In genomic region chr17:51516924-51517323, GRCh38 we compare ENCODE assay signal across 1 cellular context.
TF ChIP-seq lines count a peak whose summit lies in the region.

No MANE protein-coding gene starts in this region.

TF ChIP-seq in HepG2, 621 proteins besides CTCF, POLR2A, EP300 and RAD21 (continued from another document):
- TF ChIP-seq IKZF5 (CRISPR knock-in tag; IDR thresholded peaks at IDR 0.05): no peak
- TF ChIP-seq HNF4A (CRISPR knock-in tag; IDR thresholded peaks at IDR 0.05): peak; percentile 26; the same call in 1 of the 2 replicates
